16 cellular contexts compared by ENCODE assay signal in genomic region chr4:13536607-13537006, GRCh38. TPM values are rescaled to one million over a fixed set of nuclear protein-coding genes. Genes with fewer than 3 reads are reported as not detected.
"Had no signal": no experiment of that assay in that cellular context is flagged by ENCODE, and none has a peak within 500 bp of the region (broad histone marks: within the 10 kb centered on the region; RNA-seq: fewer than 3 reads in every experiment).

No MANE protein-coding gene starts in this region.

- H3K9me3 ChIP-seq: colonic mucosa, heart left ventricle, psoas muscle, testis had no signal

- H3K4me3 ChIP-seq: colonic mucosa, heart left ventricle, psoas muscle, testis had no signal

- H3K9me3 Mint-ChIP-seq: activated T-cell treated with anti-CD3 and anti-CD28 coated beads, Interleukin-2, amount 50 U/mL, for 24 hours had no signal

- H3K4me3 Mint-ChIP-seq: activated T-cell treated with anti-CD3 and anti-CD28 coated beads, Interleukin-2, amount 50 U/mL, for 24 hours; natural killer cell treated with Interleukin-12 subunit alpha and Interleukin-12 subunit beta and Interleukin-15 and Interleukin-18, amount 100 ng/mL, for 72 hours had no signal

- H3K4me1 ChIP-seq: psoas muscle had no signal

- H3K27ac ChIP-seq: colonic mucosa, heart left ventricle, psoas muscle, testis had no signal

- H3K36me3 ChIP-seq: colonic mucosa, heart left ventricle had no signal

- ATAC-seq: heart left ventricle; natural killer cell treated with Interleukin-12 subunit alpha and Interleukin-12 subunit beta and Interleukin-15 and Interleukin-18, amount 100 ng/mL, for 72 hours; psoas muscle had no signal

- DNase-seq: activated CD4-positive, CD25-positive, alpha-beta regulatory T cell treated with anti-CD3 and anti-CD28 coated beads, Interleukin-2, amount 50 U/mL, for 72 hours; activated gamma-delta T cell; activated T-cell treated with anti-CD3 and anti-CD28 coated beads, Interleukin-2, amount 50 U/mL, for 24 hours; caudate nucleus; colonic mucosa; foreskin melanocyte; heart left ventricle; mammary epithelial cell; occipital lobe; psoas muscle; stimulated activated CD4-positive, alpha-beta T cell treated with anti-CD3 and anti-CD28 coated beads, Interleukin-12 subunit alpha, Interleukin-12 subunit beta, amount 100 ng/mL, for 4 hours; stimulated activated naive CD4-positive, alpha-beta T cell treated with Interleukin-2 at 50 U/mL for 16 hours; testis had no signal

- H3K27ac Mint-ChIP-seq: activated T-cell treated with anti-CD3 and anti-CD28 coated beads, Interleukin-2, amount 50 U/mL, for 24 hours; natural killer cell treated with Interleukin-12 subunit alpha and Interleukin-12 subunit beta and Interleukin-15 and Interleukin-18, amount 100 ng/mL, for 72 hours had no signal

RNA-seq across cellular contexts. Expression of gene NKX3-2, which starts 7.7 kb away (rescaled TPM):
- total RNA-seq: activated CD8-positive, alpha-beta memory T cell treated with anti-CD3 and anti-CD28 coated beads for 36 hours; natural killer cell treated with Interleukin-12 subunit alpha and Interleukin-12 subunit beta and Interleukin-15 and Interleukin-18, amount 100 ng/mL, for 72 hours; occipital lobe; ureter had no signal
